Comparison of ENCODE assay signal across 18 cellular contexts in genomic region chr6:148398686-148399085, GRCh38. TPM values are rescaled to one million over a fixed set of nuclear protein-coding genes. Genes with fewer than 3 reads are reported as not detected.
DNase-seq lines count a peak whose midpoint lies in the region; TF ChIP-seq lines count a peak whose summit lies in the region.
"Had no signal": no experiment of that assay in that cellular context is flagged by ENCODE, and none has a peak within 500 bp of the region (broad histone marks: within the 10 kb centered on the region; RNA-seq: fewer than 3 reads in every experiment).

No MANE protein-coding gene starts in this region.

- TF ChIP-seq CTCF in brain (conservative IDR thresholded peaks at IDR 0.05), result no peak
- TF ChIP-seq CTCF in endodermal cell (conservative IDR thresholded peaks at IDR 0.05), result no peak
- TF ChIP-seq CTCF in nephron progenitor cell (IDR thresholded peaks at IDR 0.05), result no peak
- no peak for TF ChIP-seq CTCF in colonic mucosa (IDR thresholded peaks at IDR 0.05)

- H3K27me3 ChIP-seq in endodermal cell (ENCODE audit: control insufficient read depth, insufficient read depth, low read length, poor library complexity, severe bottlenecking) (no peaks in the 10 kb centered on the region), colonic mucosa (no peaks in the 10 kb centered on the region)

- H3K4me3 ChIP-seq in endodermal cell (ENCODE audit: low read length) (no peak overlapping the region), colonic mucosa (no peak overlapping the region)
- H3K4me3 ChIP-seq: HAP-1 had no signal

- H3K9me3 ChIP-seq in endodermal cell (ENCODE audit: control insufficient read depth, low read length) (no peaks in the 10 kb centered on the region), colonic mucosa (no peaks in the 10 kb centered on the region)
- H3K9me3 ChIP-seq: HAP-1 had no signal

- intact Hi-C loops in colonic mucosa (cut with DNase I), result no loop called here

- H3K4me1 ChIP-seq in endodermal cell (ENCODE audit: control insufficient read depth, insufficient read depth, low read length) (no peaks in the 10 kb centered on the region), colonic mucosa (no peaks in the 10 kb centered on the region)

- peak overlapping the region in 3 of 5 experiments; percentile 5 to 84 (median 75) for H3K27ac Mint-ChIP-seq in brain
- H3K27ac Mint-ChIP-seq in endodermal cell, result no peak overlapping the region
- H3K27ac Mint-ChIP-seq in nephron progenitor cell, result peak overlapping the region; percentile 50
- H3K27ac Mint-ChIP-seq: activated naive CD8-positive, alpha-beta T cell; activated T-helper 2 cell treated with anti-CD3 and anti-CD28 coated beads, Interferon-gamma antibody, Interleukin-2, Interleukin-4, amounts not matched to agents 10 μg/mL and 5 μg/mL and 100 μg/mL, durations not matched to agents 14 hours and 24 hours and 36 hours had no signal

- 91 to 100% methylated on average over 1 of the region's 1 CpG for WGBS in endodermal cell (ENCODE audit: insufficient coverage in 1 of 2, insufficient read length in 1 of 2), 2 experiments

- H3K4me3 Mint-ChIP-seq in brain (no peak overlapping the region), endodermal cell (no peak overlapping the region), nephron progenitor cell (no peak overlapping the region)
- H3K4me3 Mint-ChIP-seq: activated naive CD8-positive, alpha-beta T cell; CD8-positive, alpha-beta memory T cell; IgD-negative memory B cell had no signal

- H3K27ac ChIP-seq in endodermal cell (ENCODE audit: low read depth, low read length) (peak overlapping the region; percentile 5), colonic mucosa (no peak overlapping the region)

- no peak for DNase-seq in endodermal cell
- DNase-seq in nephron progenitor cell, result no peak
- peak; percentile 83 for DNase-seq in superior temporal gyrus (ENCODE audit: extremely low spot score)
- DNase-seq in stimulated activated CD4-positive, alpha-beta T cell treated with anti-CD3 and anti-CD28 coated beads, Interleukin-12 subunit alpha, Interleukin-12 subunit beta, amount 100 ng/mL, for 4 hours, result no peak
- no peak for DNase-seq in colonic mucosa
- DNase-seq in stimulated activated CD4-positive, alpha-beta T cell treated with anti-CD3 and anti-CD28 coated beads, Interleukin-2, amount 100 ng/mL, for 48 hours, result no peak
- DNase-seq: activated CD4-positive, alpha-beta T cell treated with anti-CD3 and anti-CD28 coated beads, Interleukin-2, amount 50 U/mL, for 48 hours; activated CD8-positive, alpha-beta memory T cell treated with anti-CD3 and anti-CD28 coated beads, Interleukin-2, amount 50 U/mL, for 48 hours; CD8-positive, alpha-beta memory T cell; NCI-H1436; retina; T-helper 9 cell had no signal

- H3K4me1 Mint-ChIP-seq in brain (peaks cover 39% of the 10 kb centered on the region), endodermal cell (peaks cover 14% of the 10 kb centered on the region), nephron progenitor cell (peaks cover 9% of the 10 kb centered on the region)
- H3K4me1 Mint-ChIP-seq: CD8-positive, alpha-beta memory T cell; IgD-negative memory B cell had no signal

- H3K36me3 ChIP-seq in endodermal cell (ENCODE audit: control insufficient read depth, insufficient read depth, low read length), result no peaks in the 10 kb centered on the region
- no peaks in the 10 kb centered on the region for H3K36me3 ChIP-seq in colonic mucosa
- H3K36me3 ChIP-seq: HAP-1 had no signal

- H3K9ac ChIP-seq in endodermal cell (ENCODE audit: extremely low read depth, low read length, poor library complexity, severe bottlenecking), result no peak overlapping the region
- no peak overlapping the region for H3K9ac ChIP-seq in colonic mucosa (ENCODE audit: low read depth in 2 of 2, low read length in 2 of 2)

- H3K9me3 Mint-ChIP-seq in brain, result peaks cover 0 to 9% (median 0%) of the 10 kb centered on the region in 5 experiments
- H3K9me3 Mint-ChIP-seq in endodermal cell, result peaks cover 3% of the 10 kb centered on the region
- H3K9me3 Mint-ChIP-seq in nephron progenitor cell, result no peaks in the 10 kb centered on the region
- H3K9me3 Mint-ChIP-seq: activated T-helper 2 cell treated with anti-CD3 and anti-CD28 coated beads, Interferon-gamma antibody, Interleukin-2, Interleukin-4, amounts not matched to agents 10 μg/mL and 5 μg/mL and 100 μg/mL, durations not matched to agents 14 hours and 24 hours and 36 hours; IgD-negative memory B cell had no signal

- H3K36me3 Mint-ChIP-seq in brain (peaks cover 4% of the 10 kb centered on the region), endodermal cell (ENCODE audit: low read depth) (peaks cover 4% of the 10 kb centered on the region), nephron progenitor cell (ENCODE audit: low read depth) (peaks cover 42% of the 10 kb centered on the region)
- H3K36me3 Mint-ChIP-seq: activated naive CD8-positive, alpha-beta T cell; CD8-positive, alpha-beta memory T cell had no signal

- H3K27me3 Mint-ChIP-seq in brain (peaks cover 3% of the 10 kb centered on the region), endodermal cell (ENCODE audit: insufficient read depth) (no peaks in the 10 kb centered on the region), nephron progenitor cell (ENCODE audit: low read depth, poor library complexity) (no peaks in the 10 kb centered on the region)

RNA-seq across cellular contexts. Expression of gene SASH1, which starts 56.0 kb away (rescaled TPM):
- polyA plus RNA-seq in brain (ENCODE audit: insufficient read depth, low read depth, low replicate concordance), result 11.3 TPM
- total RNA-seq in endodermal cell (10 to 100 TPM in 1 of 2 donors, 1 to 10 TPM in 1; 4.6 to 12.4 TPM), colonic mucosa (10 to 100 TPM; 14.9 to 16.4 TPM)
- 24.1 TPM for polyA plus RNA-seq in endodermal cell (2013, experiment 1 of 2)
- polyA plus RNA-seq in endodermal cell (2013, experiment 2 of 2), result 24.4 TPM
- total RNA-seq: OCI-LY7 had no signal
- polyA plus RNA-seq: CD8-positive, alpha-beta memory T cell had no signal
